In the genomic region with DNA sequence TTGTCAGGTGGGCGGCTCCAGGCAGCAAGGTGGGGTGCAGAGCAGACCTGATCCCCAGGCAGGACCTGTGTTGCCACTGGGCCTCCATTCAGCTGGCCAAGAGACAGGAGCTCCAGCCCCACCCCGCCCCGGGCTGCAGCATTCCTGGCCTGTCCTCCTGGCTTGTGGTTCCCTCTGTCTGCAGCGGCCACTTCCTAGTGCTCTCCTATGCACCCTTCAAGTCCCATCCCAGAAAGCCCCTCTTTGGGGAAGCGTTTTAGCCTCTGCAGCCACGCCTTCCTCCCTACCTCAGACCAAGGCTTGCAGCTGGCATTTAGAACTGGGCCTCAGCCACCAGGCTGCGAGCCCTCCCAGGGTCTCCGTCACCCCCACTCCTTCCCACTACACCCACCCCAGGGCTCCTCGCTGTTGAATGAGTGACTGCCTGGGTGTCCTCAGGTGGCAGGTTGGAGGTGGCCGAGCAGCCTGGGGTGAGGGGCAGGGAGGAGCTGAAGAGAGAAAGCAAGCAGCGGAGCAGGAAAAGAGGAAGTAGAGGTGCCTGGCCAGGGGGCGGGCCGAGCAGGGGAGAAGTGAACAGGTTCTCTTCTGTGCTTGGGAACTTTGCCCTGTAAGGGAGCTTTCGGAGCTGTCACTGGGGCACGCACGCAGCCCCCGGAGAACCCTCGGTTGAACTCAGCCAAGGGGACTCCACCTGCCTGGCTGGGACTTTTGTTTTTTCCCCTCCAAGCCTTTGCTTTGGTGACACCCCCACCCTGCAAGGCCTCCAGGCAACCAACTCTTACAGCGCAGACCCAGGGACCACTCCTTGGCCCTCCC, we compare ENCODE assay signal across 1 cellular context.
TF ChIP-seq lines count a peak whose summit lies in the region.

No MANE protein-coding gene starts in this region.

TF ChIP-seq in HepG2, 621 proteins besides CTCF, POLR2A, EP300 and RAD21 (continued from another document and continues in another):
- TF ChIP-seq ZNF83 (CRISPR knock-in tag; IDR thresholded peaks at IDR 0.05; ENCODE audit: borderline replicate concordance) (no peak), ELK4 (CRISPR knock-in tag; IDR thresholded peaks at IDR 0.05; ENCODE audit: borderline replicate concordance) (no peak), ETV5 (CRISPR knock-in tag; IDR thresholded peaks at IDR 0.05; ENCODE audit: borderline replicate concordance) (peak; percentile 53; the same call in 1 of the 2 replicates), MAFF (IDR thresholded peaks at IDR 0.05; ENCODE audit: low read depth, low read length) (no peak), SP1 (IDR thresholded peaks at IDR 0.05) (no peak), SP1 (CRISPR knock-in tag; IDR thresholded peaks at IDR 0.05) (0 out of 2 replicates have a peak, but pooled peaks have one; percentile 24), ZSCAN31 (CRISPR knock-in tag; IDR thresholded peaks at IDR 0.05; ENCODE audit: low read depth) (no peak), CCDC6 (CRISPR knock-in tag; IDR thresholded peaks at IDR 0.05) (no peak), MED8 (CRISPR knock-in tag; IDR thresholded peaks at IDR 0.05; ENCODE audit: insufficient replicate concordance) (no peak), PHF20 (CRISPR knock-in tag; IDR thresholded peaks at IDR 0.05) (peak; percentile 43; the same call in 1 of the 2 replicates), RBM22 (optimal IDR thresholded peaks at IDR 0.05; ENCODE audit: low read length) (no peak), ZBTB7A (CRISPR knock-in tag; IDR thresholded peaks at IDR 0.05) (no peak), ZFP36L1 (CRISPR knock-in tag; IDR thresholded peaks at IDR 0.05) (no peak), MAF1 (CRISPR knock-in tag; IDR thresholded peaks at IDR 0.05; ENCODE audit: borderline replicate concordance) (no peak), STAT5B (CRISPR knock-in tag; IDR thresholded peaks at IDR 0.05) (no peak), ZFAT (CRISPR knock-in tag; conservative IDR thresholded peaks at IDR 0.05) (no peak), HNRNPK (IDR thresholded peaks at IDR 0.05; ENCODE audit: low read depth, low read length, poor library complexity, severe bottlenecking) (no peak), KAT8 (CRISPR knock-in tag; IDR thresholded peaks at IDR 0.05) (peak; percentile 51; the same call in 1 of the 2 replicates), ZNF329 (CRISPR knock-in tag; IDR thresholded peaks at IDR 0.05; ENCODE audit: low read depth) (no peak), PITX1 (CRISPR knock-in tag; IDR thresholded peaks at IDR 0.05) (no peak), GATAD1 (CRISPR knock-in tag; IDR thresholded peaks at IDR 0.05) (no peak), GATA4 (IDR thresholded peaks at IDR 0.05; ENCODE audit: borderline replicate concordance, low read depth) (no peak), ZBTB42 (CRISPR knock-in tag; IDR thresholded peaks at IDR 0.05) (peak; percentile 77; the same call in 1 of the 2 replicates), TEAD3 (CRISPR knock-in tag; optimal IDR thresholded peaks at IDR 0.05; ENCODE audit: borderline replicate concordance) (peak; percentile 20), ZNF343 (CRISPR knock-in tag; IDR thresholded peaks at IDR 0.05) (peak; percentile 39; the same call in 1 of the 2 replicates), PTBP1 (IDR thresholded peaks at IDR 0.05; ENCODE audit: low read depth, low read length, poor library complexity, severe bottlenecking) (no peak), MTF2 (CRISPR knock-in tag; IDR thresholded peaks at IDR 0.05; ENCODE audit: borderline replicate concordance) (no peak), FOXP4 (CRISPR knock-in tag; IDR thresholded peaks at IDR 0.05) (0 out of 2 replicates have a peak, but pooled peaks have one; percentile 31), CBFB (CRISPR knock-in tag; IDR thresholded peaks at IDR 0.05) (peak; percentile 12; the same call in 1 of the 2 replicates), ZBTB25 (CRISPR knock-in tag; IDR thresholded peaks at IDR 0.05) (no peak), ZBTB20 (CRISPR knock-in tag; IDR thresholded peaks at IDR 0.05; ENCODE audit: borderline replicate concordance, low read depth) (no peak), PCBP2 (optimal IDR thresholded peaks at IDR 0.05; ENCODE audit: low read depth, low read length, poor library complexity, severe bottlenecking) (no peak), FOSL2 (CRISPR knock-in tag; IDR thresholded peaks at IDR 0.05) (no peak), POLR2G (IDR thresholded peaks at IDR 0.05; ENCODE audit: low read depth, low read length) (0 out of 2 replicates have a peak, but pooled peaks have one; percentile 38), ZNF362 (CRISPR knock-in tag; IDR thresholded peaks at IDR 0.05; ENCODE audit: borderline replicate concordance) (0 out of 2 replicates have a peak, but pooled peaks have one; percentile 10), NAIF1 (CRISPR knock-in tag; IDR thresholded peaks at IDR 0.05; ENCODE audit: borderline replicate concordance) (no peak), EED (CRISPR knock-in tag; IDR thresholded peaks at IDR 0.05) (no peak)
- TF ChIP-seq, protein P1, sequence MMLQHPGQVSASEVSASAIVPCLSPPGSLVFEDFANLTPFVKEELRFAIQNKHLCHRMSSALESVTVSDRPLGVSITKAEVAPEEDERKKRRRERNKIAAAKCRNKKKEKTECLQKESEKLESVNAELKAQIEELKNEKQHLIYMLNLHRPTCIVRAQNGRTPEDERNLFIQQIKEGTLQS (CRISPR knock-in tag; IDR thresholded peaks at IDR 0.05) = no peak
- TF ChIP-seq, protein P2, sequence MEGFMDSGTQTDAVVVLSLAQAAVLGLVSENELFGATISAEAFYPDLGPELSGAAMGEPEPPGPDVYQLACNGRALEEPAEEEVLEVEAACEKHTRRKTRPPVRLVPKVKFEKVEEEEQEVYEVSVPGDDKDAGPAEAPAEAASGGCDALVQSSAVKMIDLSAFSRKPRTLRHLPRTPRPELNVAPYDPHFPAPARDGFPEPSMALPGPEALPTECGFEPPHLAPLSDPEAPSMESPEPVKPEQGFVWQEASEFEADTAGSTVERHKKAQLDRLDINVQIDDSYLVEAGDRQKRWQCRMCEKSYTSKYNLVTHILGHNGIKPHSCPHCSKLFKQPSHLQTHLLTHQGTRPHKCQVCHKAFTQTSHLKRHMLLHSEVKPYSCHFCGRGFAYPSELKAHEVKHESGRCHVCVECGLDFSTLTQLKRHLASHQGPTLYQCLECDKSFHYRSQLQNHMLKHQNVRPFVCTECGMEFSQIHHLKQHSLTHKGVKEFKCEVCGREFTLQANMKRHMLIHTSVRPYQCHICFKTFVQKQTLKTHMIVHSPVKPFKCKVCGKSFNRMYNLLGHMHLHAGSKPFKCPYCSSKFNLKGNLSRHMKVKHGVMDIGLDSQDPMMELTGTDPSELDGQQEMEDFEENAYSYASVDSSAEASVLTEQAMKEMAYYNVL (CRISPR knock-in tag; IDR thresholded peaks at IDR 0.05; ENCODE audit: borderline replicate concordance) = peak; percentile 73; the same call in 1 of the 2 replicates
- TF ChIP-seq, protein P3, sequence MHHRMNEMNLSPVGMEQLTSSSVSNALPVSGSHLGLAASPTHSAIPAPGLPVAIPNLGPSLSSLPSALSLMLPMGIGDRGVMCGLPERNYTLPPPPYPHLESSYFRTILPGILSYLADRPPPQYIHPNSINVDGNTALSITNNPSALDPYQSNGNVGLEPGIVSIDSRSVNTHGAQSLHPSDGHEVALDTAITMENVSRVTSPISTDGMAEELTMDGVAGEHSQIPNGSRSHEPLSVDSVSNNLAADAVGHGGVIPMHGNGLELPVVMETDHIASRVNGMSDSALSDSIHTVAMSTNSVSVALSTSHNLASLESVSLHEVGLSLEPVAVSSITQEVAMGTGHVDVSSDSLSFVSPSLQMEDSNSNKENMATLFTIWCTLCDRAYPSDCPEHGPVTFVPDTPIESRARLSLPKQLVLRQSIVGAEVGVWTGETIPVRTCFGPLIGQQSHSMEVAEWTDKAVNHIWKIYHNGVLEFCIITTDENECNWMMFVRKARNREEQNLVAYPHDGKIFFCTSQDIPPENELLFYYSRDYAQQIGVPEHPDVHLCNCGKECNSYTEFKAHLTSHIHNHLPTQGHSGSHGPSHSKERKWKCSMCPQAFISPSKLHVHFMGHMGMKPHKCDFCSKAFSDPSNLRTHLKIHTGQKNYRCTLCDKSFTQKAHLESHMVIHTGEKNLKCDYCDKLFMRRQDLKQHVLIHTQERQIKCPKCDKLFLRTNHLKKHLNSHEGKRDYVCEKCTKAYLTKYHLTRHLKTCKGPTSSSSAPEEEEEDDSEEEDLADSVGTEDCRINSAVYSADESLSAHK (CRISPR knock-in tag; IDR thresholded peaks at IDR 0.05; ENCODE audit: borderline replicate concordance) = no peak
- TF ChIP-seq, protein P4, sequence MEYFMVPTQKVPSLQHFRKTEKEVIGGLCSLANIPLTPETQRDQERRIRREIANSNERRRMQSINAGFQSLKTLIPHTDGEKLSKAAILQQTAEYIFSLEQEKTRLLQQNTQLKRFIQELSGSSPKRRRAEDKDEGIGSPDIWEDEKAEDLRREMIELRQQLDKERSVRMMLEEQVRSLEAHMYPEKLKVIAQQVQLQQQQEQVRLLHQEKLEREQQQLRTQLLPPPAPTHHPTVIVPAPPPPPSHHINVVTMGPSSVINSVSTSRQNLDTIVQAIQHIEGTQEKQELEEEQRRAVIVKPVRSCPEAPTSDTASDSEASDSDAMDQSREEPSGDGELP (IDR thresholded peaks at IDR 0.05; ENCODE audit: borderline replicate concordance, low read depth) = peak; percentile 4; the same call in 1 of the 2 replicates
- TF ChIP-seq, protein P5, sequence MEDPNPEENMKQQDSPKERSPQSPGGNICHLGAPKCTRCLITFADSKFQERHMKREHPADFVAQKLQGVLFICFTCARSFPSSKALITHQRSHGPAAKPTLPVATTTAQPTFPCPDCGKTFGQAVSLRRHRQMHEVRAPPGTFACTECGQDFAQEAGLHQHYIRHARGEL (CRISPR knock-in tag; IDR thresholded peaks at IDR 0.05) = 0 out of 2 replicates have a peak, but pooled peaks have one; percentile 18
- TF ChIP-seq, protein P6, sequence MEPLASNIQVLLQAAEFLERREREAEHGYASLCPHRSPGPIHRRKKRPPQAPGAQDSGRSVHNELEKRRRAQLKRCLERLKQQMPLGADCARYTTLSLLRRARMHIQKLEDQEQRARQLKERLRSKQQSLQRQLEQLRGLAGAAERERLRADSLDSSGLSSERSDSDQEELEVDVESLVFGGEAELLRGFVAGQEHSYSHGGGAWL (CRISPR knock-in tag; IDR thresholded peaks at IDR 0.05) = 0 out of 2 replicates have a peak, but pooled peaks have one; percentile 32
- TF ChIP-seq, protein P7, sequence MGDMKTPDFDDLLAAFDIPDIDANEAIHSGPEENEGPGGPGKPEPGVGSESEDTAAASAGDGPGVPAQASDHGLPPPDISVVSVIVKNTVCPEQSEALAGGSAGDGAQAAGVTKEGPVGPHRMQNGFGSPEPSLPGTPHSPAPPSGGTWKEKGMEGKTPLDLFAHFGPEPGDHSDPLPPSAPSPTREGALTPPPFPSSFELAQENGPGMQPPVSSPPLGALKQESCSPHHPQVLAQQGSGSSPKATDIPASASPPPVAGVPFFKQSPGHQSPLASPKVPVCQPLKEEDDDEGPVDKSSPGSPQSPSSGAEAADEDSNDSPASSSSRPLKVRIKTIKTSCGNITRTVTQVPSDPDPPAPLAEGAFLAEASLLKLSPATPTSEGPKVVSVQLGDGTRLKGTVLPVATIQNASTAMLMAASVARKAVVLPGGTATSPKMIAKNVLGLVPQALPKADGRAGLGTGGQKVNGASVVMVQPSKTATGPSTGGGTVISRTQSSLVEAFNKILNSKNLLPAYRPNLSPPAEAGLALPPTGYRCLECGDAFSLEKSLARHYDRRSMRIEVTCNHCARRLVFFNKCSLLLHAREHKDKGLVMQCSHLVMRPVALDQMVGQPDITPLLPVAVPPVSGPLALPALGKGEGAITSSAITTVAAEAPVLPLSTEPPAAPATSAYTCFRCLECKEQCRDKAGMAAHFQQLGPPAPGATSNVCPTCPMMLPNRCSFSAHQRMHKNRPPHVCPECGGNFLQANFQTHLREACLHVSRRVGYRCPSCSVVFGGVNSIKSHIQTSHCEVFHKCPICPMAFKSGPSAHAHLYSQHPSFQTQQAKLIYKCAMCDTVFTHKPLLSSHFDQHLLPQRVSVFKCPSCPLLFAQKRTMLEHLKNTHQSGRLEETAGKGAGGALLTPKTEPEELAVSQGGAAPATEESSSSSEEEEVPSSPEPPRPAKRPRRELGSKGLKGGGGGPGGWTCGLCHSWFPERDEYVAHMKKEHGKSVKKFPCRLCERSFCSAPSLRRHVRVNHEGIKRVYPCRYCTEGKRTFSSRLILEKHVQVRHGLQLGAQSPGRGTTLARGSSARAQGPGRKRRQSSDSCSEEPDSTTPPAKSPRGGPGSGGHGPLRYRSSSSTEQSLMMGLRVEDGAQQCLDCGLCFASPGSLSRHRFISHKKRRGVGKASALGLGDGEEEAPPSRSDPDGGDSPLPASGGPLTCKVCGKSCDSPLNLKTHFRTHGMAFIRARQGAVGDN (CRISPR knock-in tag; IDR thresholded peaks at IDR 0.05) = peak; percentile 56; the same call in 1 of the 2 replicates
